10 cellular contexts compared by ENCODE assay signal in the genomic region with DNA sequence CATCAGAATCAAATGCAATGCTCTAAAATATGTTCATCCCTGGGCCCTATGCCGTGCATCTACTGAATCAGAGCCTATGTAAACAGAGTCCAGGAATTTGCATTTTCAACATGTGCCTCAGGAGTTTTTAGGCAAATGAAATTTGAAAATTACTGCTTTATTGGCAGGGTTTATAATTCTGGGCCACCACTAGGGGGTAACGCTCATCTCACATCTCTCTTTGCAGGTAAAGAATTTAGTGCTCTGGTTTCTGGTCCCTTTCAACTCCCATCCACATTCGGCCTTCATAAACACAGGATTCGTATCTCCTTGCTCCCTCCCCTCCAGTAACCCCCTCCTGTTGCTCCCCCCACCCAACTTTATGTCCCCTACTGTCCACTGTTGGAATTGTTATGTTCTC. TPM values are rescaled to one million over a fixed set of nuclear protein-coding genes. Genes with fewer than 3 reads are reported as not detected.
DNase-seq lines count a peak whose midpoint lies in the region; ATAC-seq, FAIRE-seq and TF ChIP-seq lines count a peak whose summit lies in the region.
"Had no signal": no experiment of that assay in that cellular context is flagged by ENCODE, and none has a peak within 500 bp of the region (broad histone marks: within the 10 kb centered on the region; RNA-seq: fewer than 3 reads in every experiment).

No MANE protein-coding gene starts in this region.

- TF ChIP-seq RAD21 in K562 (CRISPR knock-in tag; conservative IDR thresholded peaks at IDR 0.05 in 1 of 2, IDR thresholded peaks at IDR 0.05 in 1 of 2) = no peak

- 0% methylated on average over 4 of the region's 4 CpGs for WGBS in K562 (ENCODE audit: insufficient coverage, low coverage, missing lambda C conversion rate)

- peaks cover 5% of the 10 kb centered on the region for H3K9me3 Mint-ChIP-seq in neural crest cell
- H3K9me3 Mint-ChIP-seq: activated CD4-positive, alpha-beta T cell treated with anti-CD3 and anti-CD28 coated beads, Interleukin-2, amount 10 ng/mL, durations not matched to agents 7 days and 5 days; naive B cell had no signal

- no peaks in the 10 kb centered on the region for H3K79me2 ChIP-seq in K562 (ENCODE audit: control insufficient read depth, insufficient read depth, low read length)

- no peak for FAIRE-seq in K562 (lab: Jason Lieb, UNC)

- BruUV-seq in K562 (replicated peaks; lab: Mats Ljungman, UMichigan) = no TSS peak

- H3K9ac ChIP-seq in K562 (ENCODE audit: insufficient read depth in 1 of 2, low read depth in 2 of 2, low read length in 2 of 2) = no peak overlapping the region

- ATAC-seq in K562 = peak; percentile 35; the same call in 1 of the 3 replicates

- H3K4me1 Mint-ChIP-seq in neural crest cell = peaks cover 6% of the 10 kb centered on the region
- H3K4me1 Mint-ChIP-seq: activated CD4-positive, alpha-beta T cell treated with anti-CD3 and anti-CD28 coated beads, Interleukin-2, amount 10 ng/mL, durations not matched to agents 7 days and 5 days had no signal

- peak; percentile 2 for DNase-seq in Jurkat, Clone E6-1 (ENCODE audit: low read depth, low spot score)
- DNase-seq in K562 (ENCODE audit: extremely low read depth in 1 of 4, low spot score in 3 of 4) (no peak), neural crest cell (ENCODE audit: low read depth, low spot score) (no peak), NCI-H1092 treated with DMSO at 0.1 percent for 48 hours (lab: John Stamatoyannopoulos, UW) (no peak)
- no peak for DNase-seq in activated T-cell treated with anti-CD3 and anti-CD28 coated beads, Interleukin-2, amount 50 U/mL, for 1 hour
- DNase-seq in activated CD4-positive, alpha-beta T cell treated with anti-CD3 and anti-CD28 coated beads, Interleukin-2, amount 50 U/mL, for 4 hours = no peak
- DNase-seq: activated CD4-positive, alpha-beta T cell treated with anti-CD3 and anti-CD28 coated beads, Interleukin-2, amount 10 ng/mL, durations not matched to agents 7 days and 5 days; amniotic stem cell; naive B cell had no signal

- no peak overlapping the region for H3K4me3 ChIP-seq in Jurkat, Clone E6-1 (ENCODE audit: low read length)
- no peak overlapping the region for H3K4me3 ChIP-seq in K562

- CTCF ChIA-PET in K562 (lab: Yijun Ruan, JAX; ENCODE audit: low intra/inter-chr PET ratio) = no interaction called here

- H3K36me3 ChIP-seq in K562 (ENCODE audit: control insufficient read depth, insufficient read depth, low read length) = no peaks in the 10 kb centered on the region

- H3K9me3 ChIP-seq in K562 (replicated peaks; ENCODE audit: control insufficient read depth, insufficient read depth, low read depth, low read length) = no peaks in the 10 kb centered on the region

- H3K27ac ChIP-seq in K562 (ENCODE audit: extremely low read depth, low read depth, low read length) = no peak overlapping the region

- H3K4me2 ChIP-seq in K562 (ENCODE audit: insufficient read depth, low read length) = no peak overlapping the region

- no peaks in the 10 kb centered on the region for H3K27me3 ChIP-seq in K562 (ENCODE audit: control insufficient read depth in 2 of 2, insufficient read depth in 2 of 2, low read length in 2 of 2)

- no peaks in the 10 kb centered on the region for H3K36me3 Mint-ChIP-seq in neural crest cell (ENCODE audit: low read depth)
- H3K36me3 Mint-ChIP-seq: naive B cell had no signal

- no peak overlapping the region for H2AFZ ChIP-seq in K562 (ENCODE audit: low read depth, low read length)

- POLR2A ChIA-PET in K562 (lab: Yijun Ruan, JAX) = no interaction called here

- TF ChIP-seq POLR2A in K562 (conservative IDR thresholded peaks at IDR 0.05) = no peak

- intact Hi-C loops in K562 (cut with micrococcal nuclease) = no loop called here

- in situ Hi-C loops in K562 (cut with MboI) = no loop called here

- TF ChIP-seq CTCF in GM12872 (IDR thresholded peaks at IDR 0.05; ENCODE audit: insufficient read depth, low read depth, low read length) (peak; percentile 59; the same call in 2 of the 3 replicates), K562 (IDR thresholded peaks at IDR 0.05 in 2 of 3, conservative IDR thresholded peaks at IDR 0.05 in 1 of 3; ENCODE audit: insufficient read depth in 2 of 3, low read depth in 1 of 3, low read length in 3 of 3) (peak; percentile 15 to 38 (median 32); a peak in 3 of 6 replicates), neural crest cell (conservative IDR thresholded peaks at IDR 0.05) (peak; percentile 54)

- no peaks in the 10 kb centered on the region for H3K4me1 ChIP-seq in K562 (replicated peaks in 1 of 2; ENCODE audit: control insufficient read depth in 2 of 2, insufficient read depth in 2 of 2, low read length in 2 of 2)

- H3K4me3 Mint-ChIP-seq in neural crest cell = no peak overlapping the region
- H3K4me3 Mint-ChIP-seq: activated CD4-positive, alpha-beta T cell treated with anti-CD3 and anti-CD28 coated beads, Interleukin-2, amount 10 ng/mL, durations not matched to agents 7 days and 5 days; naive B cell had no signal

- no peaks in the 10 kb centered on the region for H3K27me3 Mint-ChIP-seq in neural crest cell (ENCODE audit: low read depth)

- H3K27ac Mint-ChIP-seq in neural crest cell (ENCODE audit: unreplicated experiment) = no peak overlapping the region
- H3K27ac Mint-ChIP-seq: activated CD4-positive, alpha-beta T cell treated with anti-CD3 and anti-CD28 coated beads, Interleukin-2, amount 10 ng/mL, durations not matched to agents 7 days and 5 days; naive B cell had no signal

- no peak for TF ChIP-seq EP300 in K562 (IDR thresholded peaks at IDR 0.05; ENCODE audit: low read length)

- H4K20me1 ChIP-seq in K562 (replicated peaks; ENCODE audit: control insufficient read depth, insufficient read depth, low read length) = no peaks in the 10 kb centered on the region

- no peaks in the 10 kb centered on the region for H3K9me1 ChIP-seq in K562 (ENCODE audit: control insufficient read depth, insufficient read depth, low read length)

TF ChIP-seq in K562, 482 proteins besides CTCF, POLR2A, EP300 and RAD21:
- TF ChIP-seq, protein P1, sequence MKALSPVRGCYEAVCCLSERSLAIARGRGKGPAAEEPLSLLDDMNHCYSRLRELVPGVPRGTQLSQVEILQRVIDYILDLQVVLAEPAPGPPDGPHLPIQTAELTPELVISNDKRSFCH (CRISPR knock-in tag; IDR thresholded peaks at IDR 0.05) = no peak
- TF ChIP-seq, protein P1 (tag; IDR thresholded peaks at IDR 0.05) = no peak
- TF ChIP-seq ERF (CRISPR knock-in tag; IDR thresholded peaks at IDR 0.05) = no peak
- TF ChIP-seq, protein P2, sequence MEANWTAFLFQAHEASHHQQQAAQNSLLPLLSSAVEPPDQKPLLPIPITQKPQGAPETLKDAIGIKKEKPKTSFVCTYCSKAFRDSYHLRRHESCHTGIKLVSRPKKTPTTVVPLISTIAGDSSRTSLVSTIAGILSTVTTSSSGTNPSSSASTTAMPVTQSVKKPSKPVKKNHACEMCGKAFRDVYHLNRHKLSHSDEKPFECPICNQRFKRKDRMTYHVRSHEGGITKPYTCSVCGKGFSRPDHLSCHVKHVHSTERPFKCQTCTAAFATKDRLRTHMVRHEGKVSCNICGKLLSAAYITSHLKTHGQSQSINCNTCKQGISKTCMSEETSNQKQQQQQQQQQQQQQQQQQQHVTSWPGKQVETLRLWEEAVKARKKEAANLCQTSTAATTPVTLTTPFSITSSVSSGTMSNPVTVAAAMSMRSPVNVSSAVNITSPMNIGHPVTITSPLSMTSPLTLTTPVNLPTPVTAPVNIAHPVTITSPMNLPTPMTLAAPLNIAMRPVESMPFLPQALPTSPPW (CRISPR knock-in tag; IDR thresholded peaks at IDR 0.05) = no peak
- TF ChIP-seq ZNF584 (CRISPR knock-in tag; IDR thresholded peaks at IDR 0.05; ENCODE audit: low read depth) = no peak
- TF ChIP-seq ZNF175 (CRISPR knock-in tag; IDR thresholded peaks at IDR 0.05; ENCODE audit: low read depth) = no peak
- TF ChIP-seq EHMT2 (IDR thresholded peaks at IDR 0.05) = no peak
- TF ChIP-seq, protein P3, sequence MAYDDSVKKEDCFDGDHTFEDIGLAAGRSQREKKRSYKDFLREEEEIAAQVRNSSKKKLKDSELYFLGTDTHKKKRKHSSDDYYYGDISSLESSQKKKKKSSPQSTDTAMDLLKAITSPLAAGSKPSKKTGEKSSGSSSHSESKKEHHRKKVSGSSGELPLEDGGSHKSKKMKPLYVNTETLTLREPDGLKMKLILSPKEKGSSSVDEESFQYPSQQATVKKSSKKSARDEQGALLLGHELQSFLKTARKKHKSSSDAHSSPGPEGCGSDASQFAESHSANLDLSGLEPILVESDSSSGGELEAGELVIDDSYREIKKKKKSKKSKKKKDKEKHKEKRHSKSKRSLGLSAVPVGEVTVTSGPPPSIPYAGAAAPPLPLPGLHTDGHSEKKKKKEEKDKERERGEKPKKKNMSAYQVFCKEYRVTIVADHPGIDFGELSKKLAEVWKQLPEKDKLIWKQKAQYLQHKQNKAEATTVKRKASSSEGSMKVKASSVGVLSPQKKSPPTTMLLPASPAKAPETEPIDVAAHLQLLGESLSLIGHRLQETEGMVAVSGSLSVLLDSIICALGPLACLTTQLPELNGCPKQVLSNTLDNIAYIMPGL (CRISPR knock-in tag; IDR thresholded peaks at IDR 0.05) = no peak
- TF ChIP-seq POLR3G (IDR thresholded peaks at IDR 0.05; ENCODE audit: extremely low read depth, insufficient read length, insufficient replicate concordance) = no peak

RNA-seq across cellular contexts. Expression of a gene that starts 49.3 kb away (rescaled TPM):
- not detected for polyA plus RNA-seq in Jurkat, Clone E6-1 (2012; ENCODE audit: insufficient read depth, insufficient read length)
- total RNA-seq in K562 (2011; cell fraction: chromatin; rRNA removed; ENCODE audit: low replicate concordance) = not detected in 2 replicates
- not detected in 2 replicates for total RNA-seq in K562 (2011; cell fraction: nucleolus; rRNA removed)
- not detected in 2 replicates for total RNA-seq in K562 (2011; cell fraction: nucleoplasm; rRNA removed)
- total RNA-seq in K562 (2014; rRNA removed) = not detected in 2 replicates
- total RNA-seq in K562 (2014; rRNA removed; fragmentation: Illumina TruSeq; extraction: Trizol) = not detected in 2 replicates
- not detected in 2 replicates for total RNA-seq in K562 (2015; rRNA removed; fragmentation: Illumina TruSeq; extraction: Trizol)
- not detected in 2 replicates for total RNA-seq in K562 (2021)
- not detected in 2 replicates for polyA plus RNA-seq in K562 (2011; rRNA removed)
- polyA plus RNA-seq in K562 (2011; cell fraction: cytosol; rRNA removed) = not detected in 2 replicates
- not detected in 2 replicates for polyA plus RNA-seq in K562 (2011; cell fraction: nucleus; rRNA removed)
- polyA plus RNA-seq in K562 (2012) = not detected in 2 replicates
- polyA plus RNA-seq in K562 (2014; fragmentation: Illumina TruSeq; extraction: Trizol) = not detected in 2 replicates
- polyA plus RNA-seq in K562 (2014; fragmentation: Nextera tagmentation; extraction: Ambion mirVana) = not detected
- polyA plus RNA-seq in K562 (2014; rRNA removed) = not detected in 2 replicates
- polyA minus RNA-seq in K562 (2011; rRNA and poly(A)+ RNA removed) = not detected in 2 replicates
- polyA minus RNA-seq in K562 (2011; cell fraction: cytosol; rRNA and poly(A)+ RNA removed) = not detected in 2 replicates
- not detected in 2 replicates for polyA minus RNA-seq in K562 (2011; cell fraction: nucleus; rRNA and poly(A)+ RNA removed)
- total RNA-seq in neural crest cell = not detected in 2 replicates
- total RNA-seq: activated CD4-positive, alpha-beta T cell treated with anti-CD3 and anti-CD28 coated beads, Interleukin-2, amount 10 ng/mL, durations not matched to agents 7 days and 5 days had no signal
